ENCODE assay signal across 14 cellular contexts in the genomic region with DNA sequence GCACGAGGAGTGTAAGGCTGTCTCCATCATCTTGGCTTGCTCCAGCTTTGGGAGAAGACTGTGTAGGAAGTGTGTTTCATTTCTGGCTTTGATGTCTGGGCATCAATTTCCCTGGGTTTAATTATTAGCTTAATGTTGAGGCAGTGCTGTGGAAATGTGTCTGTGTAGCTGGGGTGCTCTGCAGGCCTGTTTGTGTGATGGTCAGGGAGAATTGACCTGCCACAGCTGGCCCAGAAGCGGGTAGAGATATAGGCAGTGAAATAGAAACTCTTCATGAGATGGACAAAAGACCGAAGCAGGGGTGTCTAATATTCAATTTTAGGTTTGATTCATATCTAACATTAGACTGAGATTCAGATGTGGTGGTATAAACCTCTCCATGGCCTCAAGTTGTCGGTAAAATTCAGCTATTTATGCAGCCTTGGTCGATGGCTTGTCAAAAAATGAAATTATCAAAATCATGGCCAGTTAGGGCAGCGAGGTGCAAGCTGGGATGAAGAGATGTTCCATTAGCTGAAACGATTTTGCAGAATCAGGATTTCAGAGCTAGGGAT.
"Had no signal": no experiment of that assay in that cellular context is flagged by ENCODE, and none has a peak within 500 bp of the region (broad histone marks: within the 10 kb centered on the region; RNA-seq: fewer than 3 reads in every experiment).

No MANE protein-coding gene starts in this region.

- H3K9me3 ChIP-seq: adrenal gland, thoracic aorta had no signal

- H3K27me3 ChIP-seq: adrenal gland had no signal

- H3K36me3 ChIP-seq: adrenal gland, thoracic aorta had no signal

- ATAC-seq: activated CD8-positive, alpha-beta T cell treated with anti-CD3 and anti-CD28 coated beads for 36 hours; natural killer cell treated with Interleukin-12 subunit alpha and Interleukin-12 subunit beta and Interleukin-15 and Interleukin-18, amount 100 ng/mL, for 72 hours; T-cell had no signal

- DNase-seq: activated CD8-positive, alpha-beta T cell treated with anti-CD3 and anti-CD28 coated beads for 36 hours; activated naive CD4-positive, alpha-beta T cell treated with anti-CD3 and anti-CD28 coated beads, Interleukin-2, amount 10 ng/mL, durations not matched to agents 7 days and 5 days; cortex of kidney; effector memory CD4-positive, alpha-beta T cell; immature natural killer cell; stimulated activated naive CD4-positive, alpha-beta T cell treated with Interleukin-2 at 50 U/mL for 16 hours; T-cell; T1000 had no signal

- H3K27ac ChIP-seq: epithelial cell of prostate, SK-N-MC, thoracic aorta, VCaP had no signal

- H3K4me3 ChIP-seq: adrenal gland, SK-N-MC, thoracic aorta had no signal
